Comparison of ENCODE assay signal across 8 cellular contexts in genomic region chr2:101823347-101823791, GRCh38.
DNase-seq lines count a peak whose midpoint lies in the region; ATAC-seq and TF ChIP-seq lines count a peak whose summit lies in the region.

No MANE protein-coding gene starts in this region.

- no peak for ATAC-seq in HG02840 (IDR thresholded peaks at IDR 0.05; ENCODE audit: low FRiP score, unreplicated experiment)

- H3K4me1 ChIP-seq in DOHH2 (ENCODE audit: control insufficient read depth, low read length): peaks cover 25% of the 10 kb centered on the region

- peaks cover 42% of the 10 kb centered on the region for H3K36me3 ChIP-seq in DOHH2 (ENCODE audit: control insufficient read depth, low read length)

- CTCF ChIA-PET in HEK293T (lab: Yijun Ruan, JAX): interaction anchor here (0.6 to 2.1 kb wide), 4 partner anchors 15 to 426 kb away, joined by 3 to 6 read pairs (median 5); no protein-coding TSS in a partner anchor

- no peak overlapping the region for H3K27ac ChIP-seq in DOHH2 (ENCODE audit: low read depth, low read length)
- H3K27ac ChIP-seq in temporal lobe (ENCODE audit: low read depth, low read length): peak overlapping the region; percentile 64

- no peaks in the 10 kb centered on the region for H3K27me3 ChIP-seq in DOHH2 (ENCODE audit: control insufficient read depth, low read length)

- H3K4me3 ChIP-seq in DOHH2 (ENCODE audit: low read length): no peak overlapping the region
- no peak overlapping the region for H3K4me3 ChIP-seq in epithelial cell of proximal tubule (ENCODE audit: low read depth, low read length)

- peaks cover 53% of the 10 kb centered on the region for H3K79me2 ChIP-seq in DOHH2 (ENCODE audit: control insufficient read depth, low read length)

- H3K36me3 Mint-ChIP-seq in nephron (ENCODE audit: low read depth): peaks cover 15% of the 10 kb centered on the region

- H3F3A ChIP-seq in DOHH2 (ENCODE audit: control insufficient read depth, insufficient read depth): no peaks in the 10 kb centered on the region

- no peak overlapping the region for H3K4me3 Mint-ChIP-seq in nephron

- no peak overlapping the region for H3K27ac Mint-ChIP-seq in nephron

- POLR2A ChIA-PET in HEK293T (lab: Yijun Ruan, JAX): no interaction called here

- no peaks in the 10 kb centered on the region for H3K27me3 Mint-ChIP-seq in nephron (ENCODE audit: low read depth)

- peak; percentile 66 for TF ChIP-seq CTCF in DOHH2 (IDR thresholded peaks at IDR 0.05; ENCODE audit: low read depth, low read length, poor library complexity, severe bottlenecking)
- TF ChIP-seq CTCF in epithelial cell of proximal tubule (conservative IDR thresholded peaks at IDR 0.05; ENCODE audit: low read depth, low read length): peak; percentile 86
- peak; percentile 36 to 51 (median 46) for TF ChIP-seq CTCF in nephron (IDR thresholded peaks at IDR 0.05; ENCODE audit: unreplicated experiment in 3 of 3)

- peaks cover 56% of the 10 kb centered on the region for H3K4me1 Mint-ChIP-seq in nephron

- no peak overlapping the region for H3K4me2 ChIP-seq in DOHH2 (ENCODE audit: low read length)

- peak; percentile 61 for DNase-seq in HEK293T (ENCODE audit: extremely low spot score)
- peak; percentile 9 for DNase-seq in NCI-H526 treated with DMSO at 0.1 percent for 48 hours (lab: John Stamatoyannopoulos, UW)
- DNase-seq in activated CD8-positive, alpha-beta memory T cell treated with anti-CD3 and anti-CD28 coated beads, Interleukin-2, amount 50 U/mL, for 1 hour (ENCODE audit: extremely low read depth): peak; percentile 32
- no peak for DNase-seq in epithelial cell of proximal tubule (ENCODE audit: low read depth)

- H4K20me1 ChIP-seq in DOHH2 (ENCODE audit: control insufficient read depth, insufficient read depth, low read depth, low read length): peaks cover 8% of the 10 kb centered on the region; the same call in 1 of the 2 replicates

- H3K9me3 ChIP-seq in DOHH2 (ENCODE audit: control insufficient read depth, insufficient read depth, low read length): no peaks in the 10 kb centered on the region

- no peaks in the 10 kb centered on the region for H3K9me2 ChIP-seq in DOHH2 (replicated peaks; ENCODE audit: control insufficient read depth, low read length)

- H3K9me3 Mint-ChIP-seq in nephron: no peaks in the 10 kb centered on the region

TF ChIP-seq in HEK293T, 16 proteins besides CTCF, POLR2A, EP300 and RAD21:
- TF ChIP-seq SP1 (IDR thresholded peaks at IDR 0.05) (no peak), PKNOX1 (IDR thresholded peaks at IDR 0.05) (no peak), ELF4 (IDR thresholded peaks at IDR 0.05) (no peak), BHLHE40 (IDR thresholded peaks at IDR 0.05; ENCODE audit: borderline replicate concordance) (no peak), TARDBP (IDR thresholded peaks at IDR 0.05) (no peak), CTBP1 (IDR thresholded peaks at IDR 0.05; ENCODE audit: borderline replicate concordance) (no peak), HDGF (IDR thresholded peaks at IDR 0.05; ENCODE audit: borderline replicate concordance) (no peak), SUZ12 (IDR thresholded peaks at IDR 0.05) (no peak), FOXM1 (IDR thresholded peaks at IDR 0.05; ENCODE audit: borderline replicate concordance) (no peak), L3MBTL2 (conservative IDR thresholded peaks at IDR 0.05) (no peak), FOXK2 (IDR thresholded peaks at IDR 0.05) (no peak), FOXA1 (IDR thresholded peaks at IDR 0.05) (no peak), LEF1 (IDR thresholded peaks at IDR 0.05; ENCODE audit: borderline replicate concordance) (no peak), NFRKB (IDR thresholded peaks at IDR 0.05) (no peak), ZNF384 (IDR thresholded peaks at IDR 0.05) (no peak), ARNT (IDR thresholded peaks at IDR 0.05) (no peak)
TF ChIP-seq in HEK293T: peak in this region for 0.
